ENCODE assay signal across 1 cellular context in genomic region chr4:94293981-94294380, GRCh38.
TF ChIP-seq lines count a peak whose summit lies in the region.

No MANE protein-coding gene starts in this region.

TF ChIP-seq in K562, 482 proteins besides CTCF, POLR2A, EP300 and RAD21 (continued from another document):
- TF ChIP-seq MNT (conservative IDR thresholded peaks at IDR 0.05) (0 out of 4 replicates have a peak, but pooled peaks have one; percentile 22 to 29), C11orf30 (IDR thresholded peaks at IDR 0.05; ENCODE audit: low read depth) (peak; percentile 41; the same call in 1 of the 2 replicates), ZNF316 (IDR thresholded peaks at IDR 0.05) (0 out of 2 replicates have a peak, but pooled peaks have one; percentile 44), NFE2 (IDR thresholded peaks at IDR 0.05; ENCODE audit: low read depth) (peak; percentile 26; the same call in 1 of the 2 replicates), FOXK2 (conservative IDR thresholded peaks at IDR 0.05 in 1 of 2, IDR thresholded peaks at IDR 0.05 in 1 of 2; ENCODE audit: low read depth in 2 of 2) (peak; percentile 65 to 77; a peak in 3 of 4 replicates)
TF ChIP-seq in K562: peak in this region for 6; not testable (repeated sequence) for 476.
